1 cellular context compared by ENCODE assay signal in the genomic region with DNA sequence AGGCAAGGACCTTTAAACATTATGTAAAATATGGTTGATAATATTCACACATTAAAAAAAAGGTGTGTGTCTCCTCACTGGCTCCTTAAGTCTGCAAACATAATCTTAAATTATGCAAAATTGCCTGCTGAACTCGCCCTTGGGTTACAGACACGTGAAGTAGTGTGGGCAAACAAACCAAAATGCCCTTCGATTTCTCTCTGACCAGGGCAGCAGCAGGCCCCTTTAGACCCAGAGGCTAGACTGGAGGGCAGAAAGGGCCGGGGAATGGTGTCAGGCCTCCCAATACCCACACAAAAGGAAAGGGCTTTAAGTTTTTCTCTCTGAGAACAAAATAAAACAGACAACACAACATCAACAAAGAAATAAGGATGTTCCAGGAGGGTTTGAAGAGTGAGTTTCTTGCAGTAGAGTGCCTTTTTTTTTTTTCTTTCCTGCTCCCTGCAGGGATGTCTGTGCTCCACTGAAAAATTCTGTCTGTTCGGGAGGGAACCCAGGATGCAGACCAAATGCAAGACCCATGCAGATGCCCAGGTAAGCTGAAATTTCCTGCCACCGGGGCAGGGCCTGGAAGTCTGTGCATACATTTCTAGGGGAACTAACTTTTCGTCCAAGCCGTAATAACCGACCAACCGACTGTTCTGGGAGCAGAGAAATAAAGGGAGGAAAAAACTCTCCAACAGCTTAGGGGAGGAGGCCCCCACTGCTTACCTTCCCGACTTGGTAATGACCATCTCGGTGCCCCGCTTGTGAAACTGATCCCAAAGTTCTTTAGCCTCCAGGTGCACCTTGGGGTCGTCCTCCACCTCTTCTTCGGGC.
A peak's percentile ranks its signal among the peaks of the same experiment; 100 is the strongest.
TF ChIP-seq lines count a peak whose summit lies in the region.

No MANE protein-coding gene starts in this region.

TF ChIP-seq in HepG2, 621 proteins besides CTCF, POLR2A, EP300 and RAD21 (continued from another document and continues in another):
- TF ChIP-seq, protein P1, sequence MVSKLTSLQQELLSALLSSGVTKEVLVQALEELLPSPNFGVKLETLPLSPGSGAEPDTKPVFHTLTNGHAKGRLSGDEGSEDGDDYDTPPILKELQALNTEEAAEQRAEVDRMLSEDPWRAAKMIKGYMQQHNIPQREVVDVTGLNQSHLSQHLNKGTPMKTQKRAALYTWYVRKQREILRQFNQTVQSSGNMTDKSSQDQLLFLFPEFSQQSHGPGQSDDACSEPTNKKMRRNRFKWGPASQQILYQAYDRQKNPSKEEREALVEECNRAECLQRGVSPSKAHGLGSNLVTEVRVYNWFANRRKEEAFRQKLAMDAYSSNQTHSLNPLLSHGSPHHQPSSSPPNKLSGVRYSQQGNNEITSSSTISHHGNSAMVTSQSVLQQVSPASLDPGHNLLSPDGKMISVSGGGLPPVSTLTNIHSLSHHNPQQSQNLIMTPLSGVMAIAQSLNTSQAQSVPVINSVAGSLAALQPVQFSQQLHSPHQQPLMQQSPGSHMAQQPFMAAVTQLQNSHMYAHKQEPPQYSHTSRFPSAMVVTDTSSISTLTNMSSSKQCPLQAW (CRISPR knock-in tag; IDR thresholded peaks at IDR 0.05), result no peak
- TF ChIP-seq TOPORS (CRISPR knock-in tag; IDR thresholded peaks at IDR 0.05) (no peak), FOSL2 (CRISPR knock-in tag; IDR thresholded peaks at IDR 0.05) (no peak), ZNF724P (CRISPR knock-in tag; IDR thresholded peaks at IDR 0.05; ENCODE audit: borderline replicate concordance) (no peak), CREM (IDR thresholded peaks at IDR 0.05) (no peak), CREM (CRISPR knock-in tag; IDR thresholded peaks at IDR 0.05) (no peak), ZNF563 (CRISPR knock-in tag; IDR thresholded peaks at IDR 0.05) (0 out of 2 replicates have a peak, but pooled peaks have one; percentile 6), ZFP62 (CRISPR knock-in tag; IDR thresholded peaks at IDR 0.05) (no peak), SRY (CRISPR knock-in tag; IDR thresholded peaks at IDR 0.05) (0 out of 2 replicates have a peak, but pooled peaks have one; percentile 15), ZNF567 (CRISPR knock-in tag; IDR thresholded peaks at IDR 0.05; ENCODE audit: borderline replicate concordance) (no peak), ZNF761 (CRISPR knock-in tag; conservative IDR thresholded peaks at IDR 0.05) (no peak), HOXA7 (CRISPR knock-in tag; IDR thresholded peaks at IDR 0.05) (no peak), ZFX (CRISPR knock-in tag; IDR thresholded peaks at IDR 0.05; ENCODE audit: low read depth) (peak; percentile 12), ZNF672 (CRISPR knock-in tag; IDR thresholded peaks at IDR 0.05) (no peak), KLF6 (CRISPR knock-in tag; IDR thresholded peaks at IDR 0.05) (no peak), ZNF83 (CRISPR knock-in tag; IDR thresholded peaks at IDR 0.05; ENCODE audit: borderline replicate concordance) (no peak), MXI1 (IDR thresholded peaks at IDR 0.05; ENCODE audit: borderline replicate concordance, low read depth, low read length) (0 out of 3 replicates have a peak, but pooled peaks have one; percentile 19), KMT2A (CRISPR knock-in tag; IDR thresholded peaks at IDR 0.05) (peak; percentile 15; the same call in 1 of the 2 replicates), NONO (IDR thresholded peaks at IDR 0.05) (no peak), NONO (CRISPR knock-in tag; conservative IDR thresholded peaks at IDR 0.05) (no peak), SP1 (IDR thresholded peaks at IDR 0.05) (no peak), SP1 (CRISPR knock-in tag; IDR thresholded peaks at IDR 0.05) (no peak), RFXANK (CRISPR knock-in tag; IDR thresholded peaks at IDR 0.05) (no peak), GPN1 (CRISPR knock-in tag; IDR thresholded peaks at IDR 0.05; ENCODE audit: borderline replicate concordance) (no peak), ZNF34 (CRISPR knock-in tag; IDR thresholded peaks at IDR 0.05; ENCODE audit: borderline replicate concordance) (no peak), ZNF816 (CRISPR knock-in tag; IDR thresholded peaks at IDR 0.05; ENCODE audit: borderline replicate concordance) (0 out of 2 replicates have a peak, but pooled peaks have one; percentile 40), ZC3H13 (CRISPR knock-in tag; IDR thresholded peaks at IDR 0.05) (0 out of 2 replicates have a peak, but pooled peaks have one; percentile 23), ZNF720 (CRISPR knock-in tag; IDR thresholded peaks at IDR 0.05) (no peak), GZF1 (CRISPR knock-in tag; IDR thresholded peaks at IDR 0.05) (no peak), SOX13 (IDR thresholded peaks at IDR 0.05) (no peak), SOX13 (CRISPR knock-in tag; conservative IDR thresholded peaks at IDR 0.05 in 1 of 2, IDR thresholded peaks at IDR 0.05 in 1 of 2) (no peak), CC2D1A (CRISPR knock-in tag; IDR thresholded peaks at IDR 0.05) (no peak), ZNF780A (CRISPR knock-in tag; IDR thresholded peaks at IDR 0.05) (no peak), SAP130 (CRISPR knock-in tag; IDR thresholded peaks at IDR 0.05; ENCODE audit: low read depth) (peak; percentile 32; the same call in 1 of the 2 replicates)
- TF ChIP-seq, protein P2, sequence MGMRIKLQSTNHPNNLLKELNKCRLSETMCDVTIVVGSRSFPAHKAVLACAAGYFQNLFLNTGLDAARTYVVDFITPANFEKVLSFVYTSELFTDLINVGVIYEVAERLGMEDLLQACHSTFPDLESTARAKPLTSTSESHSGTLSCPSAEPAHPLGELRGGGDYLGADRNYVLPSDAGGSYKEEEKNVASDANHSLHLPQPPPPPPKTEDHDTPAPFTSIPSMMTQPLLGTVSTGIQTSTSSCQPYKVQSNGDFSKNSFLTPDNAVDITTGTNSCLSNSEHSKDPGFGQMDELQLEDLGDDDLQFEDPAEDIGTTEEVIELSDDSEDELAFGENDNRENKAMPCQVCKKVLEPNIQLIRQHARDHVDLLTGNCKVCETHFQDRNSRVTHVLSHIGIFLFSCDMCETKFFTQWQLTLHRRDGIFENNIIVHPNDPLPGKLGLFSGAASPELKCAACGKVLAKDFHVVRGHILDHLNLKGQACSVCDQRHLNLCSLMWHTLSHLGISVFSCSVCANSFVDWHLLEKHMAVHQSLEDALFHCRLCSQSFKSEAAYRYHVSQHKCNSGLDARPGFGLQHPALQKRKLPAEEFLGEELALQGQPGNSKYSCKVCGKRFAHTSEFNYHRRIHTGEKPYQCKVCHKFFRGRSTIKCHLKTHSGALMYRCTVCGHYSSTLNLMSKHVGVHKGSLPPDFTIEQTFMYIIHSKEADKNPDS (CRISPR knock-in tag; IDR thresholded peaks at IDR 0.05), result no peak
- TF ChIP-seq, protein P3, sequence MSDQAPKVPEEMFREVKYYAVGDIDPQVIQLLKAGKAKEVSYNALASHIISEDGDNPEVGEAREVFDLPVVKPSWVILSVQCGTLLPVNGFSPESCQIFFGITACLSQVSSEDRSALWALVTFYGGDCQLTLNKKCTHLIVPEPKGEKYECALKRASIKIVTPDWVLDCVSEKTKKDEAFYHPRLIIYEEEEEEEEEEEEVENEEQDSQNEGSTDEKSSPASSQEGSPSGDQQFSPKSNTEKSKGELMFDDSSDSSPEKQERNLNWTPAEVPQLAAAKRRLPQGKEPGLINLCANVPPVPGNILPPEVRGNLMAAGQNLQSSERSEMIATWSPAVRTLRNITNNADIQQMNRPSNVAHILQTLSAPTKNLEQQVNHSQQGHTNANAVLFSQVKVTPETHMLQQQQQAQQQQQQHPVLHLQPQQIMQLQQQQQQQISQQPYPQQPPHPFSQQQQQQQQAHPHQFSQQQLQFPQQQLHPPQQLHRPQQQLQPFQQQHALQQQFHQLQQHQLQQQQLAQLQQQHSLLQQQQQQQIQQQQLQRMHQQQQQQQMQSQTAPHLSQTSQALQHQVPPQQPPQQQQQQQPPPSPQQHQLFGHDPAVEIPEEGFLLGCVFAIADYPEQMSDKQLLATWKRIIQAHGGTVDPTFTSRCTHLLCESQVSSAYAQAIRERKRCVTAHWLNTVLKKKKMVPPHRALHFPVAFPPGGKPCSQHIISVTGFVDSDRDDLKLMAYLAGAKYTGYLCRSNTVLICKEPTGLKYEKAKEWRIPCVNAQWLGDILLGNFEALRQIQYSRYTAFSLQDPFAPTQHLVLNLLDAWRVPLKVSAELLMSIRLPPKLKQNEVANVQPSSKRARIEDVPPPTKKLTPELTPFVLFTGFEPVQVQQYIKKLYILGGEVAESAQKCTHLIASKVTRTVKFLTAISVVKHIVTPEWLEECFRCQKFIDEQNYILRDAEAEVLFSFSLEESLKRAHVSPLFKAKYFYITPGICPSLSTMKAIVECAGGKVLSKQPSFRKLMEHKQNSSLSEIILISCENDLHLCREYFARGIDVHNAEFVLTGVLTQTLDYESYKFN (CRISPR knock-in tag; conservative IDR thresholded peaks at IDR 0.05), result 0 out of 2 replicates have a peak, but pooled peaks have one; percentile 13
- TF ChIP-seq, protein P4, sequence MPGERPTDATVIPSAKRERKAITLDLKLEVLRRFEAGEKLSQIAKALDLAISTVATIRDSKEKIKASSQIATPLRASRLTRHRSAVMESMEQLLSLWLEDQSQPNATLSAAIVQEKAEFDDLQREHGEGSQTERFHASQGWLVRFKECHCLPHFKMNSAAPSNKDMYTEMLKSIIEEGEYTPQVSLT (CRISPR knock-in tag; IDR thresholded peaks at IDR 0.05; ENCODE audit: borderline replicate concordance, low read depth), result no peak
- TF ChIP-seq, protein P5, sequence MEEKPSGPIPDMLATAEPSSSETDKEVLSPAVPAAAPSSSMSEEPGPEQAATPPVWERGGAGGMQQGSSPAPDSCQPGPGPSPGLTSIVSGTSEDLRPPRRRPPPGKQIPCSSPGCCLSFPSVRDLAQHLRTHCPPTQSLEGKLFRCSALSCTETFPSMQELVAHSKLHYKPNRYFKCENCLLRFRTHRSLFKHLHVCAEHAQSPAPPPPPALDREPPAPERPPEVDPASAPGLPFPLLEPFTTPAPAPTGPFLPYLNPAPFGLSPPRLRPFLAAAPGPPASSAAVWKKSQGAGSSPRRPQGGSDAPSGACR (CRISPR knock-in tag; IDR thresholded peaks at IDR 0.05), result 0 out of 2 replicates have a peak, but pooled peaks have one; percentile 26
- TF ChIP-seq, protein P6, sequence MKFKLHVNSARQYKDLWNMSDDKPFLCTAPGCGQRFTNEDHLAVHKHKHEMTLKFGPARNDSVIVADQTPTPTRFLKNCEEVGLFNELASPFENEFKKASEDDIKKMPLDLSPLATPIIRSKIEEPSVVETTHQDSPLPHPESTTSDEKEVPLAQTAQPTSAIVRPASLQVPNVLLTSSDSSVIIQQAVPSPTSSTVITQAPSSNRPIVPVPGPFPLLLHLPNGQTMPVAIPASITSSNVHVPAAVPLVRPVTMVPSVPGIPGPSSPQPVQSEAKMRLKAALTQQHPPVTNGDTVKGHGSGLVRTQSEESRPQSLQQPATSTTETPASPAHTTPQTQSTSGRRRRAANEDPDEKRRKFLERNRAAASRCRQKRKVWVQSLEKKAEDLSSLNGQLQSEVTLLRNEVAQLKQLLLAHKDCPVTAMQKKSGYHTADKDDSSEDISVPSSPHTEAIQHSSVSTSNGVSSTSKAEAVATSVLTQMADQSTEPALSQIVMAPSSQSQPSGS (CRISPR knock-in tag; IDR thresholded peaks at IDR 0.05), result no peak
- TF ChIP-seq, protein P7, sequence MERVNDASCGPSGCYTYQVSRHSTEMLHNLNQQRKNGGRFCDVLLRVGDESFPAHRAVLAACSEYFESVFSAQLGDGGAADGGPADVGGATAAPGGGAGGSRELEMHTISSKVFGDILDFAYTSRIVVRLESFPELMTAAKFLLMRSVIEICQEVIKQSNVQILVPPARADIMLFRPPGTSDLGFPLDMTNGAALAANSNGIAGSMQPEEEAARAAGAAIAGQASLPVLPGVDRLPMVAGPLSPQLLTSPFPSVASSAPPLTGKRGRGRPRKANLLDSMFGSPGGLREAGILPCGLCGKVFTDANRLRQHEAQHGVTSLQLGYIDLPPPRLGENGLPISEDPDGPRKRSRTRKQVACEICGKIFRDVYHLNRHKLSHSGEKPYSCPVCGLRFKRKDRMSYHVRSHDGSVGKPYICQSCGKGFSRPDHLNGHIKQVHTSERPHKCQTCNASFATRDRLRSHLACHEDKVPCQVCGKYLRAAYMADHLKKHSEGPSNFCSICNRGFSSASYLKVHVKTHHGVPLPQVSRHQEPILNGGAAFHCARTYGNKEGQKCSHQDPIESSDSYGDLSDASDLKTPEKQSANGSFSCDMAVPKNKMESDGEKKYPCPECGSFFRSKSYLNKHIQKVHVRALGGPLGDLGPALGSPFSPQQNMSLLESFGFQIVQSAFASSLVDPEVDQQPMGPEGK (CRISPR knock-in tag; IDR thresholded peaks at IDR 0.05), result no peak
- TF ChIP-seq, protein P8, sequence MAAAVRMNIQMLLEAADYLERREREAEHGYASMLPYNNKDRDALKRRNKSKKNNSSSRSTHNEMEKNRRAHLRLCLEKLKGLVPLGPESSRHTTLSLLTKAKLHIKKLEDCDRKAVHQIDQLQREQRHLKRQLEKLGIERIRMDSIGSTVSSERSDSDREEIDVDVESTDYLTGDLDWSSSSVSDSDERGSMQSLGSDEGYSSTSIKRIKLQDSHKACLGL (CRISPR knock-in tag; IDR thresholded peaks at IDR 0.05), result no peak
- TF ChIP-seq, protein P9, sequence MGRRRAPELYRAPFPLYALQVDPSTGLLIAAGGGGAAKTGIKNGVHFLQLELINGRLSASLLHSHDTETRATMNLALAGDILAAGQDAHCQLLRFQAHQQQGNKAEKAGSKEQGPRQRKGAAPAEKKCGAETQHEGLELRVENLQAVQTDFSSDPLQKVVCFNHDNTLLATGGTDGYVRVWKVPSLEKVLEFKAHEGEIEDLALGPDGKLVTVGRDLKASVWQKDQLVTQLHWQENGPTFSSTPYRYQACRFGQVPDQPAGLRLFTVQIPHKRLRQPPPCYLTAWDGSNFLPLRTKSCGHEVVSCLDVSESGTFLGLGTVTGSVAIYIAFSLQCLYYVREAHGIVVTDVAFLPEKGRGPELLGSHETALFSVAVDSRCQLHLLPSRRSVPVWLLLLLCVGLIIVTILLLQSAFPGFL (CRISPR knock-in tag; IDR thresholded peaks at IDR 0.05), result no peak
- TF ChIP-seq, protein P10, sequence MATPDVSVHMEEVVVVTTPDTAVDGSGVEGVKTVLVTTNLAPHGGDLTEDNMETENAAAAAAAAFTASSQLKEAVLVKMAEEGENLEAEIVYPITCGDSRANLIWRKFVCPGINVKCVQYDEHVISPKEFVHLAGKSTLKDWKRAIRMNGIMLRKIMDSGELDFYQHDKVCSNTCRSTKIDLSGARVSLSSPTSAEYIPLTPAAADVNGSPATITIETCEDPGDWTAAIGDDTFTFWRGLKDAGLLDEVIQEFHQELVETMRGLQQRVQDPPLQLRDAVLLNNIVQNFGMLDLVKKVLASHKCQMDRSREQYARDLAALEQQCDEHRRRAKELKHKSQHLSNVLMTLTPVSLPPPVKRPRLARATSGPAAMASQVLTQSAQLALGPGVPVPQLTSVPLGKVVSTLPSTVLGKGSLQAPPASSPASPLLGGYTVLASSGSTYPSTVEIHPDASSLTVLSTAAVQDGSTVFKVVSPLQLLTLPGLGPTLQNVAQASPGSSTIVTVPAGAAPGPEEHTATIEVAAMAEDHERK (CRISPR knock-in tag; IDR thresholded peaks at IDR 0.05; ENCODE audit: low read depth), result no peak
- TF ChIP-seq, protein P11, sequence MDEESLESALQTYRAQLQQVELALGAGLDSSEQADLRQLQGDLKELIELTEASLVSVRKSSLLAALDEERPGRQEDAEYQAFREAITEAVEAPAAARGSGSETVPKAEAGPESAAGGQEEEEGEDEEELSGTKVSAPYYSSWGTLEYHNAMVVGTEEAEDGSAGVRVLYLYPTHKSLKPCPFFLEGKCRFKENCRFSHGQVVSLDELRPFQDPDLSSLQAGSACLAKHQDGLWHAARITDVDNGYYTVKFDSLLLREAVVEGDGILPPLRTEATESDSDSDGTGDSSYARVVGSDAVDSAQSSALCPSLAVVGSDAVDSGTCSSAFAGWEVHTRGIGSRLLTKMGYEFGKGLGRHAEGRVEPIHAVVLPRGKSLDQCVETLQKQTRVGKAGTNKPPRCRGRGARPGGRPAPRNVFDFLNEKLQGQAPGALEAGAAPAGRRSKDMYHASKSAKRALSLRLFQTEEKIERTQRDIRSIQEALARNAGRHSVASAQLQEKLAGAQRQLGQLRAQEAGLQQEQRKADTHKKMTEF (CRISPR knock-in tag; IDR thresholded peaks at IDR 0.05), result no peak
